8 cellular contexts compared by ENCODE assay signal in the genomic region with DNA sequence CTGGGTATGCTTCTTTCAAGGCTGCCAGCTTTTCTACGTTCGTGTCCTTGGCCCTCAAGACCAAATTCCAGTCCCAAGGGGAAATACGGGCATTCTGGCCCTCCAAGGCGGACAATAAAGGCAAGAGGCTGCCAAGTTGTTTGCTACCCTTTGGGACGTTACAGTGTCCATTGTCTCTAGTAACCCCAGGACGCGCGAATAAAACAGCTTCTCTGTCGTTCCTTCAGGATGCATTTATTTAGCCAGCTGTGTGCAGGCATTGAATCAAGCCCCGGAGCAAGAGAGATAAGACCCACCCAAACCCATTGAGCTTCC. TPM values are rescaled to one million over a fixed set of nuclear protein-coding genes. Genes with fewer than 3 reads are reported as not detected.
DNase-seq lines count a peak whose midpoint lies in the region; ATAC-seq and TF ChIP-seq lines count a peak whose summit lies in the region.

No MANE protein-coding gene starts in this region.

- TF ChIP-seq CTCF in heart left ventricle (IDR thresholded peaks at IDR 0.05): no peak
- no peak for TF ChIP-seq CTCF in brain microvascular endothelial cell (IDR thresholded peaks at IDR 0.05; ENCODE audit: low read depth, low read length, missing control alignments)
- TF ChIP-seq CTCF in mesothelial cell of epicardium (IDR thresholded peaks at IDR 0.05; ENCODE audit: unreplicated experiment): no peak
- TF ChIP-seq CTCF in vagina (IDR thresholded peaks at IDR 0.05): no peak

- peaks cover 12% of the 10 kb centered on the region for H3K36me3 Mint-ChIP-seq in mesothelial cell of epicardium

- H3K9me3 Mint-ChIP-seq in mesothelial cell of epicardium: no peaks in the 10 kb centered on the region

- peaks cover 0 to 22% (median 9%) of the 10 kb centered on the region in 9 donors for H3K36me3 ChIP-seq in heart left ventricle
- H3K36me3 ChIP-seq in brain microvascular endothelial cell (replicated peaks): no peaks in the 10 kb centered on the region
- peaks cover 0 to 6% of the 10 kb centered on the region in 2 donors for H3K36me3 ChIP-seq in vagina

- H3K4me1 ChIP-seq in heart left ventricle (peaks cover 0 to 34% (median 22%) of the 10 kb centered on the region in 12 donors), vagina (peaks cover 22% of the 10 kb centered on the region)

- H3K27ac Mint-ChIP-seq in mesothelial cell of epicardium: peak overlapping the region; percentile 98

- peak overlapping the region; percentile 94 for H3K4me3 Mint-ChIP-seq in mesothelial cell of epicardium

- WGBS in heart left ventricle, 4 donors: 0 to 1% (median 0%) methylated on average over 10 of the region's 10 CpGs

- in situ Hi-C loops in brain microvascular endothelial cell (cut with HindIII; ENCODE audit: low pct_ligation_motif_present, low sequenced_read_pairs): no loop called here

- no peaks in the 10 kb centered on the region for H3K27me3 Mint-ChIP-seq in mesothelial cell of epicardium (ENCODE audit: low read depth)

- no peak for TF ChIP-seq POLR2A in heart left ventricle (IDR thresholded peaks at IDR 0.05)
- no peak for TF ChIP-seq POLR2A in vagina (IDR thresholded peaks at IDR 0.05)

- ATAC-seq in heart left ventricle: no peak

- H3K27me3 ChIP-seq in heart left ventricle (no peaks in the 10 kb centered on the region), brain microvascular endothelial cell (replicated peaks) (no peaks in the 10 kb centered on the region), vagina (no peaks in the 10 kb centered on the region)

- no peaks in the 10 kb centered on the region for H3K9me3 ChIP-seq in heart left ventricle
- H3K9me3 ChIP-seq in vagina: no peaks in the 10 kb centered on the region

- intact Hi-C loops in heart left ventricle (cut with DNase I) (loop anchor here in 9 of 10 donors (2.0 to 5.0 kb wide), 7 partner anchors 20 to 51 kb away; no protein-coding TSS in a partner anchor), cardiac septum (cut with DNase I) (loop anchor here (2.0 kb wide), 1 partner anchor 20 kb away; no protein-coding TSS in a partner anchor), vagina (cut with DNase I) (no loop called here)

- H3K4me1 Mint-ChIP-seq in mesothelial cell of epicardium: peaks cover 32% of the 10 kb centered on the region

- DNase-seq in heart left ventricle (no peak), cardiac septum (ENCODE audit: low spot score) (no peak), brain microvascular endothelial cell (no peak), mesothelial cell of epicardium (ENCODE audit: low spot score in 2 of 2, unreplicated experiment in 2 of 2) (no peak), vagina (ENCODE audit: extremely low spot score in 2 of 2) (no peak), SHP77 treated with DMSO at 0.1 percent for 48 hours (lab: John Stamatoyannopoulos, UW) (no peak), GM19240 (ENCODE audit: insufficient read length, low spot score) (no peak)
- DNase-seq in activated effector memory CD4-positive, alpha-beta T cell treated with Interleukin-2 at 50 U/mL for 16 hours: no peak

- H3K27ac ChIP-seq in heart left ventricle (peak overlapping the region; percentile 52 to 96 (median 90)), brain microvascular endothelial cell (peak overlapping the region; percentile 67), vagina (peak overlapping the region; percentile 82)

- peak overlapping the region; percentile 68 to 96 (median 89) for H3K4me3 ChIP-seq in heart left ventricle
- H3K4me3 ChIP-seq in brain microvascular endothelial cell (ENCODE audit: low read depth, low read length): peak overlapping the region; percentile 89
- peak overlapping the region; percentile 67 to 79 for H3K4me3 ChIP-seq in vagina

RNA-seq across cellular contexts. Expression of a gene that starts 0.6 kb away (rescaled TPM):
- total RNA-seq in heart left ventricle (10 to 100 TPM; 41.0 to 89.4 (median 55.8) TPM), cardiac septum (39.3 TPM), mesothelial cell of epicardium (18.3 to 22.6 TPM (median 20.7 TPM) in 3 replicates), vagina (33.6 TPM)
- 10 to 100 TPM; 82.0 to 93.8 TPM for polyA plus RNA-seq in heart left ventricle

RNA-seq across cellular contexts. Expression of a gene that starts 25.6 kb away (rescaled TPM):
- total RNA-seq in heart left ventricle: 10 to 100 TPM; 13.0 to 56.4 (median 18.1) TPM
- polyA plus RNA-seq in heart left ventricle: 10 to 100 TPM; 13.6 to 19.1 TPM
- 20.1 TPM for total RNA-seq in cardiac septum
- 22.6 to 23.1 TPM (median 22.8 TPM) in 3 replicates for total RNA-seq in mesothelial cell of epicardium
- 13.5 TPM for total RNA-seq in vagina

RNA-seq across cellular contexts. Expression of a gene that starts 33.7 kb away (rescaled TPM):
- total RNA-seq in heart left ventricle: 1,000 to 10,000 TPM in 1 of 9 donors, 100 to 1,000 TPM in 8; 597 to 1,208 (median 875) TPM
- polyA plus RNA-seq in heart left ventricle: 1,000 to 10,000 TPM in 1 of 2 donors, 100 to 1,000 TPM in 1; 725 to 2,623 TPM
- 616 TPM for total RNA-seq in cardiac septum
- total RNA-seq in mesothelial cell of epicardium: 153 to 161 TPM (median 153 TPM) in 3 replicates
- total RNA-seq in vagina: 149 TPM

RNA-seq across cellular contexts. Expression of a gene that starts 34.0 kb away (rescaled TPM):
- total RNA-seq in heart left ventricle: 10 to 100 TPM; 19.8 to 37.7 (median 31.5) TPM
- 10 to 100 TPM; 15.7 to 38.7 TPM for polyA plus RNA-seq in heart left ventricle
- total RNA-seq in cardiac septum: 43.2 TPM
- total RNA-seq in mesothelial cell of epicardium: 24.1 to 26.4 TPM (median 26.1 TPM) in 3 replicates
- total RNA-seq in vagina: 17.2 TPM

RNA-seq across cellular contexts. Expression of a gene that starts 40.5 kb away (rescaled TPM):
- total RNA-seq in heart left ventricle (10 to 100 TPM in 4 of 9 donors, 1 to 10 TPM in 5; 5.7 to 15.7 (median 9.8) TPM), cardiac septum (9.0 TPM), mesothelial cell of epicardium (50.7 to 56.3 TPM (median 54.2 TPM) in 3 replicates), vagina (13.0 TPM)
- polyA plus RNA-seq in heart left ventricle: 10 to 100 TPM in 1 of 2 donors, 1 to 10 TPM in 1; 6.7 to 10.7 TPM
